1 cellular context compared by ENCODE assay signal in genomic region chr13:41573640-41574039, GRCh38.
A peak's percentile ranks its signal among the peaks of the same experiment; 100 is the strongest.
DNase-seq lines count a peak whose midpoint lies in the region; FAIRE-seq lines count a peak whose summit lies in the region.
"Not testable (repeated sequence)": the region's sequence is repeated elsewhere in the genome, so short reads cannot be mapped to it uniquely, and the experiment has no call there.

No MANE protein-coding gene starts in this region.

- peak; percentile 11 for FAIRE-seq in GM19239 (lab: Jason Lieb, UNC)

- DNase-seq in GM19239 (ENCODE audit: insufficient read length, low spot score) = not testable (repeated sequence)
